Comparison of ENCODE assay signal across 1 cellular context in genomic region chr2:231342111-231342711, GRCh38.
TF ChIP-seq lines count a peak whose summit lies in the region.

No MANE protein-coding gene starts in this region.

TF ChIP-seq in K562, 482 proteins besides CTCF, POLR2A, EP300 and RAD21 (continued from another document):
- TF ChIP-seq, protein P1, sequence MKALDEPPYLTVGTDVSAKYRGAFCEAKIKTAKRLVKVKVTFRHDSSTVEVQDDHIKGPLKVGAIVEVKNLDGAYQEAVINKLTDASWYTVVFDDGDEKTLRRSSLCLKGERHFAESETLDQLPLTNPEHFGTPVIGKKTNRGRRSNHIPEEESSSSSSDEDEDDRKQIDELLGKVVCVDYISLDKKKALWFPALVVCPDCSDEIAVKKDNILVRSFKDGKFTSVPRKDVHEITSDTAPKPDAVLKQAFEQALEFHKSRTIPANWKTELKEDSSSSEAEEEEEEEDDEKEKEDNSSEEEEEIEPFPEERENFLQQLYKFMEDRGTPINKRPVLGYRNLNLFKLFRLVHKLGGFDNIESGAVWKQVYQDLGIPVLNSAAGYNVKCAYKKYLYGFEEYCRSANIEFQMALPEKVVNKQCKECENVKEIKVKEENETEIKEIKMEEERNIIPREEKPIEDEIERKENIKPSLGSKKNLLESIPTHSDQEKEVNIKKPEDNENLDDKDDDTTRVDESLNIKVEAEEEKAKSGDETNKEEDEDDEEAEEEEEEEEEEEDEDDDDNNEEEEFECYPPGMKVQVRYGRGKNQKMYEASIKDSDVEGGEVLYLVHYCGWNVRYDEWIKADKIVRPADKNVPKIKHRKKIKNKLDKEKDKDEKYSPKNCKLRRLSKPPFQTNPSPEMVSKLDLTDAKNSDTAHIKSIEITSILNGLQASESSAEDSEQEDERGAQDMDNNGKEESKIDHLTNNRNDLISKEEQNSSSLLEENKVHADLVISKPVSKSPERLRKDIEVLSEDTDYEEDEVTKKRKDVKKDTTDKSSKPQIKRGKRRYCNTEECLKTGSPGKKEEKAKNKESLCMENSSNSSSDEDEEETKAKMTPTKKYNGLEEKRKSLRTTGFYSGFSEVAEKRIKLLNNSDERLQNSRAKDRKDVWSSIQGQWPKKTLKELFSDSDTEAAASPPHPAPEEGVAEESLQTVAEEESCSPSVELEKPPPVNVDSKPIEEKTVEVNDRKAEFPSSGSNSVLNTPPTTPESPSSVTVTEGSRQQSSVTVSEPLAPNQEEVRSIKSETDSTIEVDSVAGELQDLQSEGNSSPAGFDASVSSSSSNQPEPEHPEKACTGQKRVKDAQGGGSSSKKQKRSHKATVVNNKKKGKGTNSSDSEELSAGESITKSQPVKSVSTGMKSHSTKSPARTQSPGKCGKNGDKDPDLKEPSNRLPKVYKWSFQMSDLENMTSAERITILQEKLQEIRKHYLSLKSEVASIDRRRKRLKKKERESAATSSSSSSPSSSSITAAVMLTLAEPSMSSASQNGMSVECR (CRISPR knock-in tag; IDR thresholded peaks at IDR 0.05) = no peak
- TF ChIP-seq TFAP4 (CRISPR knock-in tag; IDR thresholded peaks at IDR 0.05; ENCODE audit: borderline replicate concordance) (no peak), TFAM (CRISPR knock-in tag; conservative IDR thresholded peaks at IDR 0.05) (no peak), SNIP1 (IDR thresholded peaks at IDR 0.05; ENCODE audit: low read depth) (no peak), ARID3B (CRISPR knock-in tag; IDR thresholded peaks at IDR 0.05; ENCODE audit: borderline replicate concordance) (no peak), MCM5 (IDR thresholded peaks at IDR 0.05; ENCODE audit: low read depth) (no peak), ZFP91 (CRISPR knock-in tag; IDR thresholded peaks at IDR 0.05) (no peak), BRD4 (IDR thresholded peaks at IDR 0.05) (no peak), ZNF766 (CRISPR knock-in tag; conservative IDR thresholded peaks at IDR 0.05) (no peak), ZNF431 (CRISPR knock-in tag; IDR thresholded peaks at IDR 0.05) (no peak), NFATC3 (IDR thresholded peaks at IDR 0.05) (no peak)
- TF ChIP-seq, protein P2, sequence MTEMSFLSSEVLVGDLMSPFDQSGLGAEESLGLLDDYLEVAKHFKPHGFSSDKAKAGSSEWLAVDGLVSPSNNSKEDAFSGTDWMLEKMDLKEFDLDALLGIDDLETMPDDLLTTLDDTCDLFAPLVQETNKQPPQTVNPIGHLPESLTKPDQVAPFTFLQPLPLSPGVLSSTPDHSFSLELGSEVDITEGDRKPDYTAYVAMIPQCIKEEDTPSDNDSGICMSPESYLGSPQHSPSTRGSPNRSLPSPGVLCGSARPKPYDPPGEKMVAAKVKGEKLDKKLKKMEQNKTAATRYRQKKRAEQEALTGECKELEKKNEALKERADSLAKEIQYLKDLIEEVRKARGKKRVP (CRISPR knock-in tag; IDR thresholded peaks at IDR 0.05) = no peak
- TF ChIP-seq, protein P3, sequence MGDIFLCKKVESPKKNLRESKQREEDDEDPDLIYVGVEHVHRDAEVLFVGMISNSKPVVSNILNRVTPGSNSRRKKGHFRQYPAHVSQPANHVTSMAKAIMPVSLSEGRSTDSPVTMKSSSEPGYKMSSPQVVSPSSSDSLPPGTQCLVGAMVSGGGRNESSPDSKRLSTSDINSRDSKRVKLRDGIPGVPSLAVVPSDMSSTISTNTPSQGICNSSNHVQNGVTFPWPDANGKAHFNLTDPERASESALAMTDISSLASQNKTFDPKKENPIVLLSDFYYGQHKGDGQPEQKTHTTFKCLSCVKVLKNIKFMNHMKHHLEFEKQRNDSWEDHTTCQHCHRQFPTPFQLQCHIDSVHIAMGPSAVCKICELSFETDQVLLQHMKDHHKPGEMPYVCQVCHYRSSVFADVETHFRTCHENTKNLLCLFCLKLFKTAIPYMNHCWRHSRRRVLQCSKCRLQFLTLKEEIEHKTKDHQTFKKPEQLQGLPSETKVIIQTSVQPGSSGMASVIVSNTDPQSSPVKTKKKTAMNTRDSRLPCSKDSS (IDR thresholded peaks at IDR 0.05; ENCODE audit: low read depth, partially characterized antibody) = no peak
- TF ChIP-seq, protein P4, sequence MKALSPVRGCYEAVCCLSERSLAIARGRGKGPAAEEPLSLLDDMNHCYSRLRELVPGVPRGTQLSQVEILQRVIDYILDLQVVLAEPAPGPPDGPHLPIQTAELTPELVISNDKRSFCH (CRISPR knock-in tag; IDR thresholded peaks at IDR 0.05) = no peak
- TF ChIP-seq, protein P4 (tag; IDR thresholded peaks at IDR 0.05) = no peak
